In genomic region chr7:65221683-65222082, GRCh38 we compare ENCODE assay signal across 1 cellular context.
A peak's percentile ranks its signal among the peaks of the same experiment; 100 is the strongest.
TF ChIP-seq lines count a peak whose summit lies in the region.

No MANE protein-coding gene starts in this region.

TF ChIP-seq in K562, 482 proteins besides CTCF, POLR2A, EP300 and RAD21 (continued from another document):
- TF ChIP-seq DIDO1 (tag; IDR thresholded peaks at IDR 0.05; ENCODE audit: low read depth), result no peak
- TF ChIP-seq RUNX1 (IDR thresholded peaks at IDR 0.05; ENCODE audit: low read depth), result no peak
- TF ChIP-seq STAT5B (CRISPR knock-in tag; IDR thresholded peaks at IDR 0.05), result no peak
- peak; percentile 84 for TF ChIP-seq GTF2A2 (tag; IDR thresholded peaks at IDR 0.05)
- TF ChIP-seq TCF3 (CRISPR knock-in tag; IDR thresholded peaks at IDR 0.05), result no peak
- TF ChIP-seq MEF2D (tag; conservative IDR thresholded peaks at IDR 0.05; ENCODE audit: low read depth), result no peak
- no peak for TF ChIP-seq NFRKB (IDR thresholded peaks at IDR 0.05; ENCODE audit: low read depth)
- TF ChIP-seq HIVEP1 (CRISPR knock-in tag; IDR thresholded peaks at IDR 0.05), result no peak
- TF ChIP-seq NR2C1 (IDR thresholded peaks at IDR 0.05), result no peak
- peak; percentile 50; the same call in 1 of the 2 replicates for TF ChIP-seq NR2C1 (tag; IDR thresholded peaks at IDR 0.05)
- peak; percentile 63; the same call in 1 of the 2 replicates for TF ChIP-seq ZBTB17 (CRISPR knock-in tag; IDR thresholded peaks at IDR 0.05)
TF ChIP-seq in K562: peak in this region for 33.
